1 cellular context compared by ENCODE assay signal in genomic region chr3:99483841-99484240, GRCh38.
TF ChIP-seq lines count a peak whose summit lies in the region.

No MANE protein-coding gene starts in this region.

TF ChIP-seq in GM12878, 131 proteins besides CTCF, POLR2A, EP300 and RAD21 (continued from another document):
- TF ChIP-seq BCLAF1 (IDR thresholded peaks at IDR 0.05) = no peak
- TF ChIP-seq RB1 (IDR thresholded peaks at IDR 0.05; ENCODE audit: borderline replicate concordance) = no peak
- no peak for TF ChIP-seq PAX8 (IDR thresholded peaks at IDR 0.05)
- no peak for TF ChIP-seq IRF5 (IDR thresholded peaks at IDR 0.05; ENCODE audit: borderline replicate concordance)
- no peak for TF ChIP-seq STAT1 (conservative IDR thresholded peaks at IDR 0.05)
- TF ChIP-seq BACH1 (IDR thresholded peaks at IDR 0.05; ENCODE audit: borderline replicate concordance) = no peak
- no peak for TF ChIP-seq TAF1 (IDR thresholded peaks at IDR 0.05; ENCODE audit: borderline replicate concordance, low read depth, low read length)
- no peak for TF ChIP-seq HDAC6 (IDR thresholded peaks at IDR 0.05; ENCODE audit: unreplicated experiment)
- TF ChIP-seq HCFC1 (IDR thresholded peaks at IDR 0.05; ENCODE audit: low read length) = no peak
- no peak for TF ChIP-seq TARDBP (IDR thresholded peaks at IDR 0.05; ENCODE audit: borderline replicate concordance)
- TF ChIP-seq BCL3 (IDR thresholded peaks at IDR 0.05; ENCODE audit: borderline replicate concordance, insufficient read depth, low read depth, low read length, poor library complexity, severe bottlenecking) = peak; percentile 37
- no peak for TF ChIP-seq ZNF274 (IDR thresholded peaks at IDR 0.05; ENCODE audit: insufficient read depth, insufficient read length)
- TF ChIP-seq ZBED1 (IDR thresholded peaks at IDR 0.05; ENCODE audit: borderline replicate concordance) = no peak
- no peak for TF ChIP-seq SUZ12 (IDR thresholded peaks at IDR 0.05; ENCODE audit: unreplicated experiment)
- TF ChIP-seq GABPA (IDR thresholded peaks at IDR 0.05; ENCODE audit: low read depth) = peak; percentile 70; the same call in 1 of the 2 replicates
- no peak for TF ChIP-seq GATAD2B (conservative IDR thresholded peaks at IDR 0.05; ENCODE audit: low read depth)
- no peak for TF ChIP-seq SP1 (IDR thresholded peaks at IDR 0.05; ENCODE audit: low read depth, low read length)
- peak; percentile 84 for TF ChIP-seq ATF2 (IDR thresholded peaks at IDR 0.05; ENCODE audit: low read length)
- peak; percentile 79; the same call in 1 of the 2 replicates for TF ChIP-seq BCL11A (IDR thresholded peaks at IDR 0.05; ENCODE audit: low read depth, low read length)
- no peak for TF ChIP-seq POU2F2 (IDR thresholded peaks at IDR 0.05; ENCODE audit: borderline replicate concordance, low read depth, low read length)
- no peak for TF ChIP-seq RELB (IDR thresholded peaks at IDR 0.05; ENCODE audit: low read depth)
- TF ChIP-seq SRF (IDR thresholded peaks at IDR 0.05; ENCODE audit: low read depth in 2 of 2, low read length in 2 of 2) = 0 out of 4 replicates have a peak, but pooled peaks of 1 of the 2 experiments have one; percentile 60
- TF ChIP-seq CEBPB (IDR thresholded peaks at IDR 0.05; ENCODE audit: borderline replicate concordance in 1 of 2, low read depth in 2 of 2, low read length in 2 of 2) = peak in 1 of 2 experiments; percentile 79; a peak in 1 of 4 replicates
- peak; percentile 66; the same call in 1 of the 2 replicates for TF ChIP-seq IRF4 (IDR thresholded peaks at IDR 0.05; ENCODE audit: low read depth, low read length)
- TF ChIP-seq NR2C1 (IDR thresholded peaks at IDR 0.05) = no peak
- no peak for TF ChIP-seq PRDM15 (CRISPR knock-in tag; IDR thresholded peaks at IDR 0.05)
